In the genomic region with DNA sequence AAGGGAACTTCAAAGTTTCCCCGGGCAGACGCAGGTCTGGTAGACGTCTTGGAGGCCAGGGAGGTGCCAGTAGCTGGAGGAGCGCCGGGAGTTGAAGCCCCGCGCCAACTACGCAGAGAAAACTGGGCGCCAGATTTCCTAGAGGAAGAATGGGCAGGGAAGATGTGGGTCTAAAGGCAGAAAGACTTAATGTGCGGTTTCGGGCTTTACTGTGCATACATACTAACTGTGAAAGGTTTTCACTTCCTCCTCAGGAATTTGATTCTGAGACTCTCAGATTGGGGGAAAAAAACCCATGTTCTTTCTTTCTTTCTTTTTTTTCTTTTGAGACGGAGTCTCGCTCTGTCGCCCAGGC, we compare ENCODE assay signal across 8 cellular contexts. TPM values are rescaled to one million over a fixed set of nuclear protein-coding genes. Genes with fewer than 3 reads are reported as not detected.
DNase-seq lines count a peak whose midpoint lies in the region; ATAC-seq and TF ChIP-seq lines count a peak whose summit lies in the region.

No MANE protein-coding gene starts in this region.

- H3K4me3 Mint-ChIP-seq in activated naive CD8-positive, alpha-beta T cell treated with anti-CD3 and anti-CD28 coated beads for 36 hours, result peak overlapping the region; percentile 83
- H3K4me3 Mint-ChIP-seq in osteocyte (ENCODE audit: unreplicated experiment), result peak overlapping the region; percentile 81

- H3K27me3 Mint-ChIP-seq in activated naive CD8-positive, alpha-beta T cell treated with anti-CD3 and anti-CD28 coated beads for 36 hours, result peaks cover 3% of the 10 kb centered on the region
- peaks cover 8% of the 10 kb centered on the region for H3K27me3 Mint-ChIP-seq in osteocyte (ENCODE audit: unreplicated experiment)

- DNase-seq in activated naive CD8-positive, alpha-beta T cell treated with anti-CD3 and anti-CD28 coated beads for 36 hours, result no peak
- no peak for DNase-seq in osteocyte (ENCODE audit: extremely low spot score, unreplicated experiment)
- no peak for DNase-seq in COLO829 (ENCODE audit: low spot score)
- no peak for DNase-seq in NCI-H82 (lab: John Stamatoyannopoulos, UW)
- no peak for DNase-seq in foreskin melanocyte
- DNase-seq in activated CD4-positive, alpha-beta T cell treated with anti-CD3 and anti-CD28 coated beads, Interleukin-2, amount 50 U/mL, for 1 hour, result no peak

- ATAC-seq in GM18873 (IDR thresholded peaks at IDR 0.05; ENCODE audit: low FRiP score, unreplicated experiment) (peak; percentile 27), HG02938 (IDR thresholded peaks at IDR 0.05; ENCODE audit: unreplicated experiment) (peak; percentile 28)

- H3K36me3 Mint-ChIP-seq in activated naive CD8-positive, alpha-beta T cell treated with anti-CD3 and anti-CD28 coated beads for 36 hours, result peaks cover 12% of the 10 kb centered on the region
- H3K36me3 Mint-ChIP-seq in osteocyte (ENCODE audit: unreplicated experiment), result peaks cover 13% of the 10 kb centered on the region

- no peak overlapping the region for H3K27ac Mint-ChIP-seq in activated naive CD8-positive, alpha-beta T cell treated with anti-CD3 and anti-CD28 coated beads for 36 hours
- no peak overlapping the region for H3K27ac Mint-ChIP-seq in osteocyte (ENCODE audit: unreplicated experiment)

- TF ChIP-seq CTCF in osteocyte (IDR thresholded peaks at IDR 0.05), result no peak

- H3K4me1 Mint-ChIP-seq in activated naive CD8-positive, alpha-beta T cell treated with anti-CD3 and anti-CD28 coated beads for 36 hours, result peaks cover 9% of the 10 kb centered on the region
- peaks cover 10% of the 10 kb centered on the region for H3K4me1 Mint-ChIP-seq in osteocyte (ENCODE audit: unreplicated experiment)

- H3K9me3 Mint-ChIP-seq in activated naive CD8-positive, alpha-beta T cell treated with anti-CD3 and anti-CD28 coated beads for 36 hours, result no peaks in the 10 kb centered on the region
- H3K9me3 Mint-ChIP-seq in osteocyte (ENCODE audit: unreplicated experiment), result no peaks in the 10 kb centered on the region

RNA-seq across cellular contexts. Expression of gene ZNF287, which starts 0.3 kb away (rescaled TPM):
- total RNA-seq in activated naive CD8-positive, alpha-beta T cell treated with anti-CD3 and anti-CD28 coated beads for 36 hours, result 1 to 10 TPM; 7.2 to 9.8 TPM
- total RNA-seq in osteocyte, result 10.9 and 11.8 TPM in 2 replicates
